In the genomic region with DNA sequence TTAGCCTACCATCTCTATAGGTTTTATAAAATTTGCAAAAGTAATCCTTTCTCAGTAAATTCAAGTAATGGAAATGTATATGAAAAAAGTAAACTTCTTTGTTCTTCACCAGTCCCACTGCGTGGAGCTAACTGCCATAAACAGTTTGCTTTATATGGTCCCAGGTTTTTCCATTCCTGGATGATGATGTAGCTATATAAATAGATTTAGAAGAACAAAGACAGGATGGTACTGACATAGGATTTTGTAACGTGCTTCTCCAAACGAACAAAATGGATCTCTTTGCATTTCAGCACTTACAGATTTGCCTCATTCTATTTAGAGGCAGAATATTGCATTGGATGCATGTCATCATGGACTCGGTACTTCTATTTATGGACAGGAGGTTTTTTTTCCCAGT, we compare ENCODE assay signal across 18 cellular contexts. TPM values are rescaled to one million over a fixed set of nuclear protein-coding genes. Genes with fewer than 3 reads are reported as not detected.
DNase-seq lines count a peak whose midpoint lies in the region; ATAC-seq and TF ChIP-seq lines count a peak whose summit lies in the region.
"Had no signal": no experiment of that assay in that cellular context is flagged by ENCODE, and none has a peak within 500 bp of the region (broad histone marks: within the 10 kb centered on the region; RNA-seq: fewer than 3 reads in every experiment).

No MANE protein-coding gene starts in this region.

- peaks cover 9% of the 10 kb centered on the region for H3K36me3 Mint-ChIP-seq in chondrocyte (ENCODE audit: low read depth)

- H3K9me3 Mint-ChIP-seq in chondrocyte (ENCODE audit: low read depth) = no peaks in the 10 kb centered on the region

- ATAC-seq in Right ventricle myocardium superior (ENCODE audit: poor library complexity) = peak; percentile 57

- H3K9me3 ChIP-seq in muscle layer of colon (ENCODE audit: low read length) (no peaks in the 10 kb centered on the region), stomach smooth muscle (ENCODE audit: control insufficient read depth in 2 of 2, low read length in 2 of 2) (no peaks in the 10 kb centered on the region)

- H3K27me3 ChIP-seq in muscle layer of colon (ENCODE audit: control insufficient read depth in 1 of 2, insufficient read depth in 2 of 2, low read length in 2 of 2) (no peaks in the 10 kb centered on the region), stomach smooth muscle (ENCODE audit: control insufficient read depth in 1 of 2, insufficient read depth in 2 of 2, low read length in 2 of 2) (no peaks in the 10 kb centered on the region)
- H3K27me3 ChIP-seq: BLaER1 treated with 17β-estradiol and CSF1 and Interleukin-3, amounts not matched to agents 10 nM and 100 nM had no signal

- peaks cover 28% of the 10 kb centered on the region for H3K4me1 ChIP-seq in muscle layer of colon (ENCODE audit: insufficient read depth, low read length)
- peaks cover 15% of the 10 kb centered on the region for H3K4me1 ChIP-seq in stomach smooth muscle (ENCODE audit: control insufficient read depth, insufficient read depth, low read length)

- H3K27ac Mint-ChIP-seq in chondrocyte (ENCODE audit: unreplicated experiment) = peak overlapping the region; percentile 90

- no peaks in the 10 kb centered on the region for H3K36me3 ChIP-seq in muscle layer of colon (ENCODE audit: insufficient read depth, low read length)
- no peaks in the 10 kb centered on the region for H3K36me3 ChIP-seq in stomach smooth muscle (ENCODE audit: control insufficient read depth in 2 of 2, insufficient read depth in 2 of 2, low read length in 2 of 2)

- no peak overlapping the region for H3K4me3 Mint-ChIP-seq in chondrocyte (ENCODE audit: unreplicated experiment)

- H3K9ac ChIP-seq in muscle layer of colon (ENCODE audit: low read length) (no peak overlapping the region), stomach smooth muscle (ENCODE audit: low read length in 2 of 2) (peak overlapping the region; percentile 34 to 55)
- H3K9ac ChIP-seq: BLaER1 treated with 17β-estradiol and CSF1 and Interleukin-3, amounts not matched to agents 10 nM and 100 nM had no signal

- H3K27me3 Mint-ChIP-seq in chondrocyte (ENCODE audit: low read depth) = no peaks in the 10 kb centered on the region

- intact Hi-C loops in Right ventricle myocardium superior (cut with DNase I) (loop anchor here (10.0 kb wide), 1 partner anchor 217 kb away; a partner anchor contains a TSS), cardiac septum (cut with DNase I) (no loop called here)

- TF ChIP-seq CTCF in chondrocyte (IDR thresholded peaks at IDR 0.05) = no peak

- DNase-seq in Right ventricle myocardium superior (no peak), cardiac septum (ENCODE audit: low spot score) (no peak), chondrocyte (ENCODE audit: low spot score) (no peak), nucleus accumbens (lab: John Stamatoyannopoulos, UW) (no peak), NCI-H524 (lab: John Stamatoyannopoulos, UW) (no peak)
- DNase-seq in activated T-cell treated with anti-CD3 and anti-CD28 coated beads, Interleukin-2, amount 50 U/mL, for 48 hours = no peak
- DNase-seq: DMS 273 treated with DMSO at 0.1 percent for 48 hours, KG1, NCI-H1092 treated with DMSO at 0.1 percent for 48 hours, NCI-H187 treated with DMSO at 0.1 percent for 48 hours, NCI-H446, NCI-H748 treated with DMSO at 0.1 percent for 48 hours, PC-9 had no signal

- peak overlapping the region in 1 of 2 donors; percentile 36 for H3K4me3 ChIP-seq in muscle layer of colon (ENCODE audit: low read depth in 1 of 2, low read length in 2 of 2)
- H3K4me3 ChIP-seq in stomach smooth muscle (ENCODE audit: low read length in 2 of 2) = peak overlapping the region; percentile 52 to 54
- H3K4me3 ChIP-seq: BLaER1 treated with 17β-estradiol and CSF1 and Interleukin-3, amounts not matched to agents 10 nM and 100 nM; PC-9 had no signal

- H3K27ac ChIP-seq in muscle layer of colon (ENCODE audit: low read depth, low read length) (peak overlapping the region; percentile 18), stomach smooth muscle (ENCODE audit: low read length) (peak overlapping the region; percentile 80)
- H3K27ac ChIP-seq: 22Rv1; BLaER1 treated with 17β-estradiol and CSF1 and Interleukin-3, amounts not matched to agents 10 nM and 100 nM; HL-60; PC-9 had no signal

- H3K4me1 Mint-ChIP-seq in chondrocyte (ENCODE audit: low read depth) = peaks cover 43% of the 10 kb centered on the region

RNA-seq across cellular contexts. Expression of a gene that starts 57.3 kb away (rescaled TPM):
- total RNA-seq in Right ventricle myocardium superior (184 TPM), cardiac septum (445 TPM), chondrocyte (35.5 to 50.3 TPM (median 45.4 TPM) in 3 replicates)
